In genomic region chr1:203443296-203443695, GRCh38 we compare ENCODE assay signal across 17 cellular contexts. TPM values are rescaled to one million over a fixed set of nuclear protein-coding genes. Genes with fewer than 3 reads are reported as not detected.
DNase-seq lines count a peak whose midpoint lies in the region; ATAC-seq and TF ChIP-seq lines count a peak whose summit lies in the region.
"Had no signal": no experiment of that assay in that cellular context is flagged by ENCODE, and none has a peak within 500 bp of the region (broad histone marks: within the 10 kb centered on the region; RNA-seq: fewer than 3 reads in every experiment).

No MANE protein-coding gene starts in this region.

- CTCF ChIA-PET in A673 (lab: Charles Lee): no interaction called here

- no TSS peak for BruUV-seq in A673 (replicated peaks; lab: Mats Ljungman, UMichigan)

- intact Hi-C loops in A673 (cut with micrococcal nuclease; ENCODE audit: unreplicated experiment) (no loop called here), lower lobe of right lung (cut with DNase I) (no loop called here), tibial artery (cut with DNase I; ENCODE audit: low total_unique reads) (loop anchor here (5.0 kb wide), 1 partner anchor 171 kb away; no protein-coding TSS in a partner anchor), thyroid gland (cut with DNase I) (loop anchor here (5.0 to 10.0 kb wide), 3 partner anchors 34 to 168 kb away; partner anchors contain the start of gene PRELP)

- H3K4me3 ChIP-seq in A673 (ENCODE audit: low read depth, low read length, poor library complexity, severe bottlenecking) (no peak overlapping the region), coronary artery (no peak overlapping the region), lower lobe of right lung (no peak overlapping the region), tibial artery (no peak overlapping the region), thyroid gland (replicated peaks in 1 of 3) (no peak overlapping the region)
- H3K4me3 ChIP-seq: BLaER1 treated with 17β-estradiol and CSF1 and Interleukin-3, amounts not matched to agents 10 nM and 100 nM had no signal

- WGBS in thyroid gland, 2 donors: 63 to 76% methylated on average over 2 of the region's 2 CpGs

- H3K9me3 ChIP-seq in A673 (ENCODE audit: low read depth, low read length, poor library complexity, severe bottlenecking) (no peaks in the 10 kb centered on the region), lower lobe of right lung (peaks cover 3% of the 10 kb centered on the region), tibial artery (no peaks in the 10 kb centered on the region), thyroid gland (no peaks in the 10 kb centered on the region)

- POLR2A ChIA-PET in A673 (lab: Charles Lee; ENCODE audit: low non-redundant PET): no interaction called here

- H3K27ac ChIP-seq in A673 (ENCODE audit: low read depth, low read length, poor library complexity, severe bottlenecking) (no peak overlapping the region), coronary artery (peak overlapping the region; percentile 21 to 80), lower lobe of right lung (peak overlapping the region; percentile 18), tibial artery (peak overlapping the region; percentile 81 to 85), thyroid gland (peak overlapping the region in 1 of 3 donors; percentile 47)
- H3K27ac ChIP-seq: BLaER1 treated with 17β-estradiol and CSF1 and Interleukin-3, amounts not matched to agents 10 nM and 100 nM had no signal

- TF ChIP-seq CTCF in A673 (conservative IDR thresholded peaks at IDR 0.05; ENCODE audit: low read depth, low read length): no peak
- no peak for TF ChIP-seq CTCF in coronary artery (IDR thresholded peaks at IDR 0.05)
- no peak for TF ChIP-seq CTCF in lower lobe of right lung (IDR thresholded peaks at IDR 0.05)
- no peak for TF ChIP-seq CTCF in tibial artery (IDR thresholded peaks at IDR 0.05)
- TF ChIP-seq CTCF in thyroid gland (IDR thresholded peaks at IDR 0.05): no peak

- TF ChIP-seq POLR2A in thyroid gland (IDR thresholded peaks at IDR 0.05): no peak

- no peak for ATAC-seq in lower lobe of right lung
- no peak for ATAC-seq in GM21825 (IDR thresholded peaks at IDR 0.05; ENCODE audit: unreplicated experiment)
- ATAC-seq in GM19328 (IDR thresholded peaks at IDR 0.05; ENCODE audit: unreplicated experiment): no peak
- ATAC-seq: Panc1 had no signal

- H3K27me3 ChIP-seq in A673 (replicated peaks; ENCODE audit: insufficient read depth, low read depth, low read length, poor library complexity) (no peaks in the 10 kb centered on the region), lower lobe of right lung (ENCODE audit: low read depth) (no peaks in the 10 kb centered on the region), tibial artery (no peaks in the 10 kb centered on the region), thyroid gland (no peaks in the 10 kb centered on the region)
- H3K27me3 ChIP-seq: BLaER1 treated with 17β-estradiol and CSF1 and Interleukin-3, amounts not matched to agents 10 nM and 100 nM had no signal

- H3K36me3 ChIP-seq in A673 (ENCODE audit: insufficient read depth, low read length, poor library complexity, severe bottlenecking): no peaks in the 10 kb centered on the region
- no peaks in the 10 kb centered on the region for H3K36me3 ChIP-seq in lower lobe of right lung
- no peaks in the 10 kb centered on the region for H3K36me3 ChIP-seq in tibial artery
- no peaks in the 10 kb centered on the region for H3K36me3 ChIP-seq in thyroid gland
- H3K36me3 ChIP-seq: BLaER1 treated with 17β-estradiol and CSF1 and Interleukin-3, amounts not matched to agents 10 nM and 100 nM had no signal

- H3K4me1 ChIP-seq in A673 (ENCODE audit: insufficient read depth, low read length, poor library complexity, severe bottlenecking) (peaks cover 19% of the 10 kb centered on the region), lower lobe of right lung (peaks cover 24% of the 10 kb centered on the region), tibial artery (peaks cover 0 to 58% (median 34%) of the 10 kb centered on the region in 4 donors), thyroid gland (peaks cover 0 to 20% of the 10 kb centered on the region in 2 donors)

- DNase-seq in A673 (ENCODE audit: low spot score): peak; percentile 36
- no peak for DNase-seq in coronary artery (ENCODE audit: low spot score)
- DNase-seq in lower lobe of right lung: no peak
- peak in 1 of 2 donors; percentile 1 for DNase-seq in tibial artery
- no peak for DNase-seq in thyroid gland
- DNase-seq: CD8-positive, alpha-beta memory T cell; DMS79 treated with DMSO at 0.1 percent for 48 hours; GOT3; KG1; NCI-H1436; NCI-H2081; NCI-H510A treated with DMSO at 0.1 percent for 48 hours had no signal

RNA-seq across cellular contexts. Expression of gene PRELP, which starts 32.3 kb away (rescaled TPM):
- not detected in 2 replicates for total RNA-seq in A673 (2021)
- total RNA-seq in lower lobe of right lung: 47.5 TPM
- 10 to 100 TPM; 17.5 to 86.1 (median 35.4) TPM for total RNA-seq in thyroid gland
- total RNA-seq: CD8-positive, alpha-beta memory T cell; G401 had no signal

RNA-seq across cellular contexts. Expression of gene OPTC, which starts 50.7 kb away (rescaled TPM):
- not detected in 2 replicates for total RNA-seq in A673 (2021)
- total RNA-seq in lower lobe of right lung: not detected
- not detected for total RNA-seq in thyroid gland
- total RNA-seq: CD8-positive, alpha-beta memory T cell; G401 had no signal

Comparison
In these comparisons a context has a peak if more than half of its experiments do, and no peak if none do; other contexts are left out.
1. RNA of gene PRELP, which starts 32.3 kb away (total RNA-seq): 47.5 TPM in lower lobe of right lung (single experiment) and 17.5 to 86.1 TPM in thyroid gland; not detected in A673; every median in the first group is over 10 times any median in the second.
2. intact Hi-C loops: an anchor here in tibial artery (5.0 kb wide) and thyroid gland (5.0 to 10.0 kb wide); none called in A673 and lower lobe of right lung.